In the genomic region with DNA sequence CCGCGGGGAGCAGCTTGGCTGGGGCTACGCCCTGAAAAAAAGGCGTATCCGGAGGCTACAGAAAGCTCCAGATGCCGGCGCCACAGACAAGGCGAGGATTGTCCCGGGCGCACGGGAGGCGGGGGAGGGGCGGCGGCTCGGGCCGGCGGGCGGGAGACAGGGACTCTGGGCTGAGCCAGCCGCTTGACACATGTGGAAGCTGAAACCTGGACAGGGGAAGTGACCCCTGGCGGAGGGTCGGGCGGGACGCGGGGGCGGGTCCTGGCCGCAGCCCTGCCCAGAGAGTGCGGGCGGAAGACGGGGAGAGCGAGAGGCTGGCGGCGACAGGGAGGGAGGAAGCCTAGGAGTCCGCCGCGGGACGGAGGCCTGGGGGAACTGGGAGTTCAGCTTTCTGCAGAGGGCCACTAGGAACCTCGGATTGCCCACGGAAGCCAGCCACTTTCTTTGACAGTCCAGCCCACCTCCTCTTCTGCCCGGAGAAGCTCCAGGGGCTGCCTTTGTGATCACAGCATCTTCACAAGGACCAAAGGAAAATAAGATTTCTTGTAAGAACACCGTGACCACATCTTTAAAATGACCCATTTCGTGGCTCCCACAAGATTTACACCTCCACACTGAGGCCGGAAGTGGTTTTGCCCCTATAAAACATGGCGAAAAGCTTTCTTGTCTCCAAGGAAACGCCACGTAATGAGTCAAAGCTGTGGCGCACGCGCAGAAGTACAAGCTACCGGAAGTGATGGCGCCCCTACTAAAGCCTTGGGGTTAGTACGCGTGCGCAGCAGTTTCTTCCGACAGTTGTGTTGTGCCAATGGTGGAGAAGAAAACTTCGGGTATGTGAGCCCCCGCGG, we compare ENCODE assay signal across 8 cellular contexts. TPM values are rescaled to one million over a fixed set of nuclear protein-coding genes. Genes with fewer than 3 reads are reported as not detected.
DNase-seq lines count a peak whose midpoint lies in the region; ATAC-seq, FAIRE-seq and TF ChIP-seq lines count a peak whose summit lies in the region.

A gene with protein sequence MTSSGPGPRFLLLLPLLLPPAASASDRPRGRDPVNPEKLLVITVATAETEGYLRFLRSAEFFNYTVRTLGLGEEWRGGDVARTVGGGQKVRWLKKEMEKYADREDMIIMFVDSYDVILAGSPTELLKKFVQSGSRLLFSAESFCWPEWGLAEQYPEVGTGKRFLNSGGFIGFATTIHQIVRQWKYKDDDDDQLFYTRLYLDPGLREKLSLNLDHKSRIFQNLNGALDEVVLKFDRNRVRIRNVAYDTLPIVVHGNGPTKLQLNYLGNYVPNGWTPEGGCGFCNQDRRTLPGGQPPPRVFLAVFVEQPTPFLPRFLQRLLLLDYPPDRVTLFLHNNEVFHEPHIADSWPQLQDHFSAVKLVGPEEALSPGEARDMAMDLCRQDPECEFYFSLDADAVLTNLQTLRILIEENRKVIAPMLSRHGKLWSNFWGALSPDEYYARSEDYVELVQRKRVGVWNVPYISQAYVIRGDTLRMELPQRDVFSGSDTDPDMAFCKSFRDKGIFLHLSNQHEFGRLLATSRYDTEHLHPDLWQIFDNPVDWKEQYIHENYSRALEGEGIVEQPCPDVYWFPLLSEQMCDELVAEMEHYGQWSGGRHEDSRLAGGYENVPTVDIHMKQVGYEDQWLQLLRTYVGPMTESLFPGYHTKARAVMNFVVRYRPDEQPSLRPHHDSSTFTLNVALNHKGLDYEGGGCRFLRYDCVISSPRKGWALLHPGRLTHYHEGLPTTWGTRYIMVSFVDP (minus strand): TSS at position 194 of the 848 bp plus-strand sequence. CDS start 307 bp downstream, outside the sequence.
A gene (plus strand): TSS at position 778 of the 848 bp plus-strand sequence. CDS start 31 bp downstream, at position 809.

- peak; percentile 95 for DNase-seq in CD14-positive monocyte (ENCODE audit: low spot score)
- DNase-seq in NCI-H82 (lab: John Stamatoyannopoulos, UW), result peak; percentile 99
- peak; percentile 93 to 96 for DNase-seq in activated CD4-positive, alpha-beta T cell treated with anti-CD3 and anti-CD28 coated beads, Interleukin-2, amount 50 U/mL, for 48 hours
- peak; percentile 95 to 98 for DNase-seq in dermis microvascular lymphatic vessel endothelial cell (ENCODE audit: low read depth in 2 of 2)
- DNase-seq in HepG2 (ENCODE audit: low spot score), result peak; percentile 98
- DNase-seq in stimulated activated CD4-positive, alpha-beta T cell treated with anti-CD3 and anti-CD28 coated beads, Interleukin-4, amount 100 ng/mL, for 1 hour, result peak; percentile 94

- H3K4me1 Mint-ChIP-seq in CD14-positive monocyte, result peaks cover 32% of the 10 kb centered on the region

- TF ChIP-seq EP300 in HepG2 (IDR thresholded peaks at IDR 0.05; ENCODE audit: low read depth in 2 of 2, low read length in 2 of 2) (no peak), HepG2 (CRISPR knock-in tag; IDR thresholded peaks at IDR 0.05; ENCODE audit: borderline replicate concordance) (no peak)

- H3K4me2 ChIP-seq in HepG2 (ENCODE audit: low read depth, low read length), result peak within 1 kb of the TSS; percentile 91

- in situ Hi-C loops in HepG2 (cut with HindIII; ENCODE audit: extremely low pct_ligation_motif_present, low pct_unique_long_range_greater_than_20kb), result no loop called here

- TF ChIP-seq RAD21 in HepG2 (CRISPR knock-in tag; IDR thresholded peaks at IDR 0.05), result 0 out of 2 replicates have a peak, but pooled peaks have one; percentile 24

- no peak within 1 kb of the TSS for H2AFZ ChIP-seq in HepG2 (ENCODE audit: low read length)

- H3K9me3 ChIP-seq in HepG2 (ENCODE audit: low read length), result no peaks in the 10 kb centered on the region

- H3K36me3 ChIP-seq in HepG2 (replicated peaks in 1 of 2; ENCODE audit: control insufficient read depth in 1 of 2, insufficient read depth in 2 of 2, low read length in 2 of 2), result peaks cover 3 to 14% of the 10 kb centered on the region in 2 experiments; a peak in 4 of 5 replicates

- intact Hi-C loops in CD14-positive monocyte (cut with micrococcal nuclease) (loop anchor here (2.0 kb wide), 2 partner anchors 25 to 27 kb away; a partner anchor contains a TSS), HepG2 (cut with micrococcal nuclease; ENCODE audit: unreplicated experiment) (loop anchor here (1.0 to 2.0 kb wide), 2 partner anchors 17 to 27 kb away; a partner anchor contains a TSS)

- H3K27ac Mint-ChIP-seq in CD14-positive monocyte, result peak within 1 kb of the TSS; percentile 91 to 97 (median 95)

- FAIRE-seq in HepG2 (lab: Jason Lieb, UNC), result peak; percentile 97

- TF ChIP-seq CTCF in CD14-positive monocyte (IDR thresholded peaks at IDR 0.05), result peak; percentile 23
- TF ChIP-seq CTCF in HepG2 (CRISPR knock-in tag; IDR thresholded peaks at IDR 0.05), result peak; percentile 66

- peaks cover 0 to 2% (median 0%) of the 10 kb centered on the region in 3 donors for H3K27me3 Mint-ChIP-seq in CD14-positive monocyte (ENCODE audit: low read depth in 3 of 3)

- TF ChIP-seq POLR2A in HepG2 (IDR thresholded peaks at IDR 0.05; ENCODE audit: insufficient read depth in 1 of 2, low read depth in 2 of 2, low read length in 2 of 2), result peak; percentile 46 to 73; a peak in 3 of 4 replicates

- H3K9me3 Mint-ChIP-seq in CD14-positive monocyte, result no peaks in the 10 kb centered on the region

- H3K27me3 ChIP-seq in HepG2 (ENCODE audit: control insufficient read depth in 1 of 2, insufficient read depth in 2 of 2, low read length in 2 of 2), result no peaks in the 10 kb centered on the region; a peak in 1 of 5 replicates

- H3K9ac ChIP-seq in HepG2 (ENCODE audit: insufficient read depth, low read depth, low read length), result peak within 1 kb of the TSS; percentile 86

- H3K4me3 Mint-ChIP-seq in CD14-positive monocyte, result peak within 1 kb of the TSS; percentile 91 to 94

- WGBS in HepG2 (ENCODE audit: low lambda C conversion rate), result under 1% methylated on average over 36 of the region's 57 CpGs

- ATAC-seq in GM19397 (IDR thresholded peaks at IDR 0.05; ENCODE audit: unreplicated experiment) (peak; percentile 60), HG03571 (IDR thresholded peaks at IDR 0.05; ENCODE audit: unreplicated experiment) (peak; percentile 60), HepG2 (peak; percentile 93)

- H3K4me1 ChIP-seq in HepG2 (ENCODE audit: insufficient read depth, low read length), result peaks cover 44% of the 10 kb centered on the region

- peak within 1 kb of the TSS; percentile 82 to 95 (median 83) for H3K4me3 ChIP-seq in HepG2 (replicated peaks in 1 of 3; ENCODE audit: insufficient read depth in 1 of 3, low read depth in 2 of 3, low read length in 3 of 3)

- POLR2A ChIA-PET in HepG2 (lab: Yijun Ruan, JAX), result interaction anchor here (0.5 to 11.2 kb wide), 26 partner anchors 11 to 1040 kb away, joined by 3 to 202 read pairs (median 6); a partner anchor contains a TSS

- BruUV-seq in HepG2 (replicated peaks; lab: Mats Ljungman, UMichigan), result no TSS peak

- H3K79me2 ChIP-seq in HepG2 (ENCODE audit: insufficient read depth, low read length), result peaks cover 29% of the 10 kb centered on the region

- H3K36me3 Mint-ChIP-seq in CD14-positive monocyte, result peaks cover 31 to 55% of the 10 kb centered on the region in 2 donors

- H3K27ac ChIP-seq in HepG2 (ENCODE audit: extremely low read length, insufficient read depth, low read length), result peak within 1 kb of the TSS; percentile 84

- CTCF ChIA-PET in HepG2 (lab: Yijun Ruan, JAX; ENCODE audit: low intra/inter-chr PET ratio, low total read pairs), result interaction anchor here (1.3 kb wide), 1 partner anchor 27 kb away, joined by 5 read pairs; a partner anchor contains a TSS

- no peaks in the 10 kb centered on the region for H4K20me1 ChIP-seq in HepG2 (ENCODE audit: insufficient read depth, low read length)

RNA-seq across cellular contexts. Expression of the first gene that starts in this region (rescaled TPM):
- polyA plus RNA-seq in CD14-positive monocyte (10 to 100 TPM; 26.9 to 28.1 TPM), HepG2 (2011; rRNA removed) (65.8 and 69.0 TPM in 2 replicates)
- total RNA-seq in dermis microvascular lymphatic vessel endothelial cell (27.2 and 35.4 TPM in 2 replicates), HepG2 (2016; rRNA removed; fragmentation: Illumina TruSeq; extraction: Trizol) (22.2 and 67.4 TPM in 2 replicates)
- total RNA-seq in HepG2 (2016; cell fraction: cytosol; rRNA removed; fragmentation: Illumina TruSeq; extraction: Trizol; ENCODE audit: low read depth), result 23.9 and 25.4 TPM in 2 replicates
- total RNA-seq in HepG2 (2016; cell fraction: insoluble cytoplasmic fraction; rRNA removed; fragmentation: Illumina TruSeq; extraction: Trizol), result 20.2 and 72.6 TPM in 2 replicates
- 24.4 and 25.4 TPM in 2 replicates for total RNA-seq in HepG2 (2016; cell fraction: membrane; rRNA removed; fragmentation: Illumina TruSeq; extraction: Trizol)
- 63.9 and 86.6 TPM in 2 replicates for total RNA-seq in HepG2 (2016; cell fraction: nucleus; rRNA removed; fragmentation: Illumina TruSeq; extraction: Trizol)
- polyA plus RNA-seq in HepG2 (2011; cell fraction: cytosol; rRNA removed), result 46.3 and 69.3 TPM in 2 replicates
- 162 and 195 TPM in 2 replicates for polyA plus RNA-seq in HepG2 (2011; cell fraction: nucleus; rRNA removed)
- polyA plus RNA-seq in HepG2 (2012), result 53.0 and 94.8 TPM in 2 replicates
- polyA plus RNA-seq in HepG2 (2016; cell fraction: cytosol; fragmentation: Illumina TruSeq; extraction: Trizol; ENCODE audit: low read depth), result 12.2 and 13.8 TPM in 2 replicates
- 27.9 and 38.5 TPM in 2 replicates for polyA plus RNA-seq in HepG2 (2016; cell fraction: insoluble cytoplasmic fraction; fragmentation: Illumina TruSeq; extraction: Trizol; ENCODE audit: low read depth)
- 21.2 and 23.4 TPM in 2 replicates for polyA plus RNA-seq in HepG2 (2016; cell fraction: membrane; fragmentation: Illumina TruSeq; extraction: Trizol; ENCODE audit: low read depth)
- polyA plus RNA-seq in HepG2 (2016; cell fraction: nucleus; fragmentation: Illumina TruSeq; extraction: Trizol; ENCODE audit: insufficient read depth, low read depth), result 217 and 227 TPM in 2 replicates
- 44.4 and 96.8 TPM in 2 replicates for polyA minus RNA-seq in HepG2 (2011; rRNA and poly(A)+ RNA removed; ENCODE audit: low replicate concordance)
- 55.0 and 69.8 TPM in 2 replicates for polyA minus RNA-seq in HepG2 (2011; cell fraction: cytosol; rRNA and poly(A)+ RNA removed)
- 37.7 and 50.2 TPM in 2 replicates for polyA minus RNA-seq in HepG2 (2011; cell fraction: nucleus; rRNA and poly(A)+ RNA removed)

RNA-seq across cellular contexts. Expression of the second gene that starts in this region (rescaled TPM):
- polyA plus RNA-seq in CD14-positive monocyte, result 100 to 1,000 TPM in 1 of 2 donors, 10 to 100 TPM in 1; 74.9 to 109 TPM
- 71.7 and 83.1 TPM in 2 replicates for total RNA-seq in dermis microvascular lymphatic vessel endothelial cell
- total RNA-seq in HepG2 (2016; rRNA removed; fragmentation: Illumina TruSeq; extraction: Trizol), result 64.5 and 66.5 TPM in 2 replicates
- 64.0 and 69.5 TPM in 2 replicates for total RNA-seq in HepG2 (2016; cell fraction: cytosol; rRNA removed; fragmentation: Illumina TruSeq; extraction: Trizol; ENCODE audit: low read depth)
- 68.4 and 76.1 TPM in 2 replicates for total RNA-seq in HepG2 (2016; cell fraction: insoluble cytoplasmic fraction; rRNA removed; fragmentation: Illumina TruSeq; extraction: Trizol)
- total RNA-seq in HepG2 (2016; cell fraction: membrane; rRNA removed; fragmentation: Illumina TruSeq; extraction: Trizol), result 53.8 and 60.2 TPM in 2 replicates
- total RNA-seq in HepG2 (2016; cell fraction: nucleus; rRNA removed; fragmentation: Illumina TruSeq; extraction: Trizol), result 26.8 and 31.3 TPM in 2 replicates
- polyA plus RNA-seq in HepG2 (2011; rRNA removed), result 32.5 and 36.8 TPM in 2 replicates
- 42.7 and 52.4 TPM in 2 replicates for polyA plus RNA-seq in HepG2 (2011; cell fraction: cytosol; rRNA removed)
- polyA plus RNA-seq in HepG2 (2011; cell fraction: nucleus; rRNA removed), result 23.5 and 25.9 TPM in 2 replicates
- 41.6 and 44.7 TPM in 2 replicates for polyA plus RNA-seq in HepG2 (2012)
- polyA plus RNA-seq in HepG2 (2016; cell fraction: cytosol; fragmentation: Illumina TruSeq; extraction: Trizol; ENCODE audit: low read depth), result 71.9 and 73.7 TPM in 2 replicates
- polyA plus RNA-seq in HepG2 (2016; cell fraction: insoluble cytoplasmic fraction; fragmentation: Illumina TruSeq; extraction: Trizol; ENCODE audit: low read depth), result 68.8 and 69.1 TPM in 2 replicates
- 47.5 and 51.9 TPM in 2 replicates for polyA plus RNA-seq in HepG2 (2016; cell fraction: membrane; fragmentation: Illumina TruSeq; extraction: Trizol; ENCODE audit: low read depth)
- polyA plus RNA-seq in HepG2 (2016; cell fraction: nucleus; fragmentation: Illumina TruSeq; extraction: Trizol; ENCODE audit: insufficient read depth, low read depth), result 57.2 and 62.8 TPM in 2 replicates
- polyA minus RNA-seq in HepG2 (2011; rRNA and poly(A)+ RNA removed; ENCODE audit: low replicate concordance), result 23.4 and 35.9 TPM in 2 replicates
- polyA minus RNA-seq in HepG2 (2011; cell fraction: cytosol; rRNA and poly(A)+ RNA removed), result 21.7 and 22.1 TPM in 2 replicates
- polyA minus RNA-seq in HepG2 (2011; cell fraction: nucleus; rRNA and poly(A)+ RNA removed), result 5.4 and 6.3 TPM in 2 replicates

Comparison
In these comparisons a context has a peak if more than half of its experiments do, and no peak if none do; other contexts are left out.
1. Peak in every context shown above with its lines: DNase-seq, ATAC-seq, H3K4me3 ChIP-seq and H3K27ac ChIP-seq.